ENCODE assay signal across 1 cellular context in the genomic region with DNA sequence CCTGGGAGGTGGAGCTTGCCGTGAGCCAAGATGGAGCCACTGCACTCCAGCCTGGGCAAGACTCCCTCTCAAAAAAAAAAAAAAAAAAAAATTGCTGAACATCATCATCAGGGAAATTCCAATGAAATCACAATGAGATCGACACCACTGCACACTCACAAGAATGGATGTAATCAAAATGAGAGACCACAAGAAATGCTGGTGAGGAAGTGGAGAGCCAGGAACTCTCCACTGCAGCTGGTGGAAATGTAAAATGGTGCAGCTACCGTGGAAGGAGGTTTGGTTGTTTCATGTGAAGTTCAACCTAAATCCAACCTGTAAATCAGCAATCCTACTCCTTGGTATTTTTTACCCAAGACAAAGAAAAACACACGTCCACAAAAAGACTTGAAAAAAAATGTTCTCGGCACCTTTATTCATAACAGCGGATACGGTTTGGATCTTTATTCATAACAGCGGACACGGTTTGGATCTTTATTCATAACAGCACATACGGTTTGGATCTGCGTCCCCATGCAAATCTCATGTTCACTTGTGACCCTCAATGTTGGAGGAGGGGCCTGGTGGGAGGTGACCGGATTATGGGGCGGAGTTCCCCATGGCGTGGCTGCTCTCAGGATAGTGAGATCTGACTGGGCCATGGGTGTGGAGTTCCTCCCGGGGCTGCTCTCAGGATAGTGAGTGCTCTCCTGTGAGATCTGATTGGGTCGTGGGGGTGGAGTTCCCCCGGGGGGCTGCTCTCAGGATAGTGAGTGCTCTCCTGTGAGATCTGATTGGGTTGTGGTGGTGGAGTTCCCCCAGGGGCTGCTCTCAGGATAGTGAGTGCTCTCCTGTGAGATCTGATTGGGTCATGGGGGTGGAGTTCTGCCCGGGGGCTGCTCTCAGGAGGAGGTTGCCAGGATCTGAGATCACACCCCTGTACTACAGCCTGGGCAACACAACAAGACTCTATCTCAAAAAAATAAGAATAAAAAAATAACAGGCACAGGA.
TF ChIP-seq lines count a peak whose summit lies in the region.

No MANE protein-coding gene starts in this region.

TF ChIP-seq in GM23338, 12 proteins besides CTCF, POLR2A, EP300 and RAD21:
- no peak for TF ChIP-seq POLR2AphosphoS5 (IDR thresholded peaks at IDR 0.05; ENCODE audit: low read depth)
- no peak for TF ChIP-seq ZNF114 (CRISPR knock-in tag; IDR thresholded peaks at IDR 0.05)
- no peak for TF ChIP-seq EZH2phosphoT487 (IDR thresholded peaks at IDR 0.05; ENCODE audit: unreplicated experiment)
- TF ChIP-seq, protein P1, sequence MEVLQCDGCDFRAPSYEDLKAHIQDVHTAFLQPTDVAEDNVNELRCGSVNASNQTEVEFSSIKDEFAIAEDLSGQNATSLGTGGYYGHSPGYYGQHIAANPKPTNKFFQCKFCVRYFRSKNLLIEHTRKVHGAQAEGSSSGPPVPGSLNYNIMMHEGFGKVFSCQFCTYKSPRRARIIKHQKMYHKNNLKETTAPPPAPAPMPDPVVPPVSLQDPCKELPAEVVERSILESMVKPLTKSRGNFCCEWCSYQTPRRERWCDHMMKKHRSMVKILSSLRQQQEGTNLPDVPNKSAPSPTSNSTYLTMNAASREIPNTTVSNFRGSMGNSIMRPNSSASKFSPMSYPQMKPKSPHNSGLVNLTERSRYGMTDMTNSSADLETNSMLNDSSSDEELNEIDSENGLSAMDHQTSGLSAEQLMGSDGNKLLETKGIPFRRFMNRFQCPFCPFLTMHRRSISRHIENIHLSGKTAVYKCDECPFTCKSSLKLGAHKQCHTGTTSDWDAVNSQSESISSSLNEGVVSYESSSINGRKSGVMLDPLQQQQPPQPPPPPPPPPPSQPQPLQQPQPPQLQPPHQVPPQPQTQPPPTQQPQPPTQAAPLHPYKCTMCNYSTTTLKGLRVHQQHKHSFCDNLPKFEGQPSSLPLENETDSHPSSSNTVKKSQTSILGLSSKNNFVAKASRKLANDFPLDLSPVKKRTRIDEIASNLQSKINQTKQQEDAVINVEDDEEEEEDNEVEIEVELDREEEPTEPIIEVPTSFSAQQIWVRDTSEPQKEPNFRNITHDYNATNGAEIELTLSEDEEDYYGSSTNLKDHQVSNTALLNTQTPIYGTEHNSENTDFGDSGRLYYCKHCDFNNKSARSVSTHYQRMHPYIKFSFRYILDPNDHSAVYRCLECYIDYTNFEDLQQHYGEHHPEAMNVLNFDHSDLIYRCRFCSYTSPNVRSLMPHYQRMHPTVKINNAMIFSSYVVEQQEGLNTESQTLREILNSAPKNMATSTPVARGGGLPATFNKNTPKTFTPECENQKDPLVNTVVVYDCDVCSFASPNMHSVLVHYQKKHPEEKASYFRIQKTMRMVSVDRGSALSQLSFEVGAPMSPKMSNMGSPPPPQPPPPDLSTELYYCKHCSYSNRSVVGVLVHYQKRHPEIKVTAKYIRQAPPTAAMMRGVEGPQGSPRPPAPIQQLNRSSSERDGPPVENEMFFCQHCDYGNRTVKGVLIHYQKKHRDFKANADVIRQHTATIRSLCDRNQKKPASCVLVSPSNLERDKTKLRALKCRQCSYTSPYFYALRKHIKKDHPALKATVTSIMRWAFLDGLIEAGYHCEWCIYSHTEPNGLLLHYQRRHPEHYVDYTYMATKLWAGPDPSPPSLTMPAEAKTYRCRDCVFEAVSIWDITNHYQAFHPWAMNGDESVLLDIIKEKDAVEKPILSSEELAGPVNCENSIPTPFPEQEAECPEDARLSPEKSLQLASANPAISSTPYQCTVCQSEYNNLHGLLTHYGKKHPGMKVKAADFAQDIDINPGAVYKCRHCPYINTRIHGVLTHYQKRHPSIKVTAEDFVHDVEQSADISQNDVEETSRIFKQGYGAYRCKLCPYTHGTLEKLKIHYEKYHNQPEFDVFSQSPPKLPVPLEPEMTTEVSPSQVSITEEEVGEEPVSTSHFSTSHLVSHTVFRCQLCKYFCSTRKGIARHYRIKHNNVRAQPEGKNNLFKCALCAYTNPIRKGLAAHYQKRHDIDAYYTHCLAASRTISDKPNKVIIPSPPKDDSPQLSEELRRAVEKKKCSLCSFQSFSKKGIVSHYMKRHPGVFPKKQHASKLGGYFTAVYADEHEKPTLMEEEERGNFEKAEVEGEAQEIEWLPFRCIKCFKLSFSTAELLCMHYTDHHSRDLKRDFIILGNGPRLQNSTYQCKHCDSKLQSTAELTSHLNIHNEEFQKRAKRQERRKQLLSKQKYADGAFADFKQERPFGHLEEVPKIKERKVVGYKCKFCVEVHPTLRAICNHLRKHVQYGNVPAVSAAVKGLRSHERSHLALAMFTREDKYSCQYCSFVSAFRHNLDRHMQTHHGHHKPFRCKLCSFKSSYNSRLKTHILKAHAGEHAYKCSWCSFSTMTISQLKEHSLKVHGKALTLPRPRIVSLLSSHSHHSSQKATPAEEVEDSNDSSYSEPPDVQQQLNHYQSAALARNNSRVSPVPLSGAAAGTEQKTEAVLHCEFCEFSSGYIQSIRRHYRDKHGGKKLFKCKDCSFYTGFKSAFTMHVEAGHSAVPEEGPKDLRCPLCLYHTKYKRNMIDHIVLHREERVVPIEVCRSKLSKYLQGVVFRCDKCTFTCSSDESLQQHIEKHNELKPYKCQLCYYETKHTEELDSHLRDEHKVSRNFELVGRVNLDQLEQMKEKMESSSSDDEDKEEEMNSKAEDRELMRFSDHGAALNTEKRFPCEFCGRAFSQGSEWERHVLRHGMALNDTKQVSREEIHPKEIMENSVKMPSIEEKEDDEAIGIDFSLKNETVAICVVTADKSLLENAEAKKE (CRISPR knock-in tag; IDR thresholded peaks at IDR 0.05) = no peak
- TF ChIP-seq JUNB (IDR thresholded peaks at IDR 0.05; ENCODE audit: unreplicated experiment) = no peak
- TF ChIP-seq, protein P2, sequence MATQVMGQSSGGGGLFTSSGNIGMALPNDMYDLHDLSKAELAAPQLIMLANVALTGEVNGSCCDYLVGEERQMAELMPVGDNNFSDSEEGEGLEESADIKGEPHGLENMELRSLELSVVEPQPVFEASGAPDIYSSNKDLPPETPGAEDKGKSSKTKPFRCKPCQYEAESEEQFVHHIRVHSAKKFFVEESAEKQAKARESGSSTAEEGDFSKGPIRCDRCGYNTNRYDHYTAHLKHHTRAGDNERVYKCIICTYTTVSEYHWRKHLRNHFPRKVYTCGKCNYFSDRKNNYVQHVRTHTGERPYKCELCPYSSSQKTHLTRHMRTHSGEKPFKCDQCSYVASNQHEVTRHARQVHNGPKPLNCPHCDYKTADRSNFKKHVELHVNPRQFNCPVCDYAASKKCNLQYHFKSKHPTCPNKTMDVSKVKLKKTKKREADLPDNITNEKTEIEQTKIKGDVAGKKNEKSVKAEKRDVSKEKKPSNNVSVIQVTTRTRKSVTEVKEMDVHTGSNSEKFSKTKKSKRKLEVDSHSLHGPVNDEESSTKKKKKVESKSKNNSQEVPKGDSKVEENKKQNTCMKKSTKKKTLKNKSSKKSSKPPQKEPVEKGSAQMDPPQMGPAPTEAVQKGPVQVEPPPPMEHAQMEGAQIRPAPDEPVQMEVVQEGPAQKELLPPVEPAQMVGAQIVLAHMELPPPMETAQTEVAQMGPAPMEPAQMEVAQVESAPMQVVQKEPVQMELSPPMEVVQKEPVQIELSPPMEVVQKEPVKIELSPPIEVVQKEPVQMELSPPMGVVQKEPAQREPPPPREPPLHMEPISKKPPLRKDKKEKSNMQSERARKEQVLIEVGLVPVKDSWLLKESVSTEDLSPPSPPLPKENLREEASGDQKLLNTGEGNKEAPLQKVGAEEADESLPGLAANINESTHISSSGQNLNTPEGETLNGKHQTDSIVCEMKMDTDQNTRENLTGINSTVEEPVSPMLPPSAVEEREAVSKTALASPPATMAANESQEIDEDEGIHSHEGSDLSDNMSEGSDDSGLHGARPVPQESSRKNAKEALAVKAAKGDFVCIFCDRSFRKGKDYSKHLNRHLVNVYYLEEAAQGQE (IDR thresholded peaks at IDR 0.05; ENCODE audit: unreplicated experiment) = no peak
- no peak for TF ChIP-seq CREB1 (CRISPR knock-in tag; IDR thresholded peaks at IDR 0.05; ENCODE audit: low read depth)
- TF ChIP-seq NANOG (IDR thresholded peaks at IDR 0.05; ENCODE audit: borderline replicate concordance) = no peak
- TF ChIP-seq, protein P3, sequence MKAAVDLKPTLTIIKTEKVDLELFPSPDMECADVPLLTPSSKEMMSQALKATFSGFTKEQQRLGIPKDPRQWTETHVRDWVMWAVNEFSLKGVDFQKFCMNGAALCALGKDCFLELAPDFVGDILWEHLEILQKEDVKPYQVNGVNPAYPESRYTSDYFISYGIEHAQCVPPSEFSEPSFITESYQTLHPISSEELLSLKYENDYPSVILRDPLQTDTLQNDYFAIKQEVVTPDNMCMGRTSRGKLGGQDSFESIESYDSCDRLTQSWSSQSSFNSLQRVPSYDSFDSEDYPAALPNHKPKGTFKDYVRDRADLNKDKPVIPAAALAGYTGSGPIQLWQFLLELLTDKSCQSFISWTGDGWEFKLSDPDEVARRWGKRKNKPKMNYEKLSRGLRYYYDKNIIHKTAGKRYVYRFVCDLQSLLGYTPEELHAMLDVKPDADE (IDR thresholded peaks at IDR 0.05) = no peak
- no peak for TF ChIP-seq ZNF331 (CRISPR knock-in tag; IDR thresholded peaks at IDR 0.05; ENCODE audit: low read depth)
- TF ChIP-seq STAT1 (IDR thresholded peaks at IDR 0.05; ENCODE audit: unreplicated experiment) = no peak
- TF ChIP-seq EZH2 (IDR thresholded peaks at IDR 0.05; ENCODE audit: low read depth, unreplicated experiment) = no peak
